ENCODE assay signal across 1 cellular context in genomic region chr11:2165571-2165970, GRCh38.
TF ChIP-seq lines count a peak whose summit lies in the region.

No MANE protein-coding gene starts in this region.

TF ChIP-seq in H1, 55 proteins besides CTCF, POLR2A, EP300 and RAD21:
- TF ChIP-seq ASH2L (IDR thresholded peaks at IDR 0.05; ENCODE audit: low read length): no peak
- TF ChIP-seq POLR2AphosphoS5 (IDR thresholded peaks at IDR 0.05; ENCODE audit: low read depth, low read length): no peak
- TF ChIP-seq RXRA (IDR thresholded peaks at IDR 0.05; ENCODE audit: insufficient read depth, low read depth, low read length): no peak
- no peak for TF ChIP-seq TAF1 (IDR thresholded peaks at IDR 0.05; ENCODE audit: low read depth, low read length)
- TF ChIP-seq TAF7 (optimal IDR thresholded peaks at IDR 0.05; ENCODE audit: borderline replicate concordance, low read depth, low read length): no peak
- TF ChIP-seq GTF2F1 (IDR thresholded peaks at IDR 0.05; ENCODE audit: borderline replicate concordance, low read depth, low read length): no peak
- TF ChIP-seq SUZ12 (IDR thresholded peaks at IDR 0.05; ENCODE audit: low read length): no peak
- TF ChIP-seq SIN3A (conservative IDR thresholded peaks at IDR 0.05 in 1 of 2, IDR thresholded peaks at IDR 0.05 in 1 of 2; ENCODE audit: low read depth in 1 of 2, low read length in 2 of 2): no peak
- TF ChIP-seq CHD2 (IDR thresholded peaks at IDR 0.05; ENCODE audit: low read length): no peak
- TF ChIP-seq SRF (IDR thresholded peaks at IDR 0.05; ENCODE audit: low read depth, low read length): no peak
- TF ChIP-seq NANOG (IDR thresholded peaks at IDR 0.05; ENCODE audit: insufficient read depth, low read depth, low read length, poor library complexity, severe bottlenecking): no peak
TF ChIP-seq in H1: peak in this region for 0.
